8 cellular contexts compared by ENCODE assay signal in genomic region chr2:96009833-96010232, GRCh38. TPM values are rescaled to one million over a fixed set of nuclear protein-coding genes. Genes with fewer than 3 reads are reported as not detected.
A peak's percentile ranks its signal among the peaks of the same experiment; 100 is the strongest.
DNase-seq lines count a peak whose midpoint lies in the region; ATAC-seq and TF ChIP-seq lines count a peak whose summit lies in the region.
"Not testable (repeated sequence)": the region's sequence is repeated elsewhere in the genome, so short reads cannot be mapped to it uniquely, and the experiment has no call there.

No MANE protein-coding gene starts in this region.

- H3K36me3 ChIP-seq in OCI-LY1 (ENCODE audit: insufficient read depth, low read length); ectodermal cell (ENCODE audit: control insufficient read depth, insufficient read depth, low read length); iPS-18a (ENCODE audit: control insufficient read depth, low read depth, low read length): not testable (repeated sequence)

- peak overlapping the region; percentile 28; the same call in 1 of the 2 replicates for H3K27ac ChIP-seq in C4-2B
- not testable (repeated sequence) for H3K27ac ChIP-seq in H9 (ENCODE audit: insufficient read length, low read depth, low read length); OCI-LY1 (ENCODE audit: low read depth, low read length, poor library complexity, severe bottlenecking); ectodermal cell (ENCODE audit: insufficient read depth, low read depth, low read length, poor library complexity, severe bottlenecking); iPS-18a (ENCODE audit: low read length)

- not testable (repeated sequence) for H3K4me1 Mint-ChIP-seq in H9; activated T-helper 2 cell treated with anti-CD3 and anti-CD28 coated beads, Interferon-gamma antibody, Interleukin-2, Interleukin-4, amounts not matched to agents 10 μg/mL and 5 μg/mL and 100 μg/mL, durations not matched to agents 14 hours and 24 hours and 36 hours (ENCODE audit: low read depth)
- H3K4me1 Mint-ChIP-seq in nephron progenitor cell: peaks cover 21% of the 10 kb centered on the region
- H3K4me1 Mint-ChIP-seq in stimulated activated naive CD8-positive, alpha-beta T cell treated with anti-CD3 and anti-CD28 coated beads, Interleukin-15, amount 100 ng/mL, for 72 hours: peaks cover 22% of the 10 kb centered on the region

- not testable (repeated sequence) for H4K91ac ChIP-seq in H9 (ENCODE audit: insufficient read length, low read depth, low read length)

- H3K14ac ChIP-seq in H9 (ENCODE audit: insufficient read depth, low read length): not testable (repeated sequence)

- not testable (repeated sequence) for H3K9ac ChIP-seq in H9 (ENCODE audit: extremely low read depth, insufficient read length, low read length); OCI-LY1 (ENCODE audit: low read length)
- H3K9ac ChIP-seq in iPS-18a (ENCODE audit: low read length): peak overlapping the region; percentile 12

- not testable (repeated sequence) for H3K23me2 ChIP-seq in H9 (ENCODE audit: insufficient read length, low read depth, low read length, poor library complexity, severe bottlenecking)

- not testable (repeated sequence) for TF ChIP-seq CTCF in C4-2B (conservative IDR thresholded peaks at IDR 0.05); OCI-LY1 (IDR thresholded peaks at IDR 0.05; ENCODE audit: low read length); nephron progenitor cell (IDR thresholded peaks at IDR 0.05)
- peak; percentile 32; the same call in 2 of the 3 replicates for TF ChIP-seq CTCF in H9 (conservative IDR thresholded peaks at IDR 0.05)

- H3K79me1 ChIP-seq in H9 (ENCODE audit: insufficient read depth, low read depth, low read length, poor library complexity, severe bottlenecking): not testable (repeated sequence)

- H2BK5ac ChIP-seq in H9 (ENCODE audit: insufficient read length, low read length): not testable (repeated sequence)

- H3K4me3 Mint-ChIP-seq in H9: peak overlapping the region; percentile 72 to 86
- H3K4me3 Mint-ChIP-seq in activated T-helper 2 cell treated with anti-CD3 and anti-CD28 coated beads, Interferon-gamma antibody, Interleukin-2, Interleukin-4, amounts not matched to agents 10 μg/mL and 5 μg/mL and 100 μg/mL, durations not matched to agents 14 hours and 24 hours and 36 hours (ENCODE audit: low read depth): peak overlapping the region; percentile 81
- H3K4me3 Mint-ChIP-seq in nephron progenitor cell: peak overlapping the region; percentile 87
- H3K4me3 Mint-ChIP-seq in stimulated activated naive CD8-positive, alpha-beta T cell treated with anti-CD3 and anti-CD28 coated beads, Interleukin-15, amount 100 ng/mL, for 72 hours: peak overlapping the region; percentile 81 to 84

- WGBS in H9 (ENCODE audit: extremely low coverage, insufficient read length, low lambda C conversion rate): no CpG with 5 or more reads among the region's 10 CpGs
- WGBS in ectodermal cell, 2 experiments: 16 to 17% methylated on average over 10 of the region's 10 CpGs

- H2BK120ac ChIP-seq in H9 (ENCODE audit: low read depth, low read length, poor library complexity, severe bottlenecking): not testable (repeated sequence)

- not testable (repeated sequence) for H3K9me2 ChIP-seq in OCI-LY1 (ENCODE audit: low read depth, low read length)

- H2AFZ ChIP-seq in H9 (ENCODE audit: low read length); OCI-LY1 (ENCODE audit: low read length): not testable (repeated sequence)

- H3K4me3 ChIP-seq in OCI-LY1 (ENCODE audit: low read depth, low read length, poor library complexity, severe bottlenecking) (peak overlapping the region; percentile 51), ectodermal cell (ENCODE audit: insufficient read depth, low read depth, low read length) (peak overlapping the region; percentile 39), iPS-18a (ENCODE audit: low read length) (peak overlapping the region; percentile 53)

- not testable (repeated sequence) for H3K56ac ChIP-seq in H9 (ENCODE audit: insufficient read length, low read depth, low read length)

- H3K4ac ChIP-seq in H9 (ENCODE audit: low read depth, low read length): not testable (repeated sequence)

- not testable (repeated sequence) for H3K36me3 Mint-ChIP-seq in H9 (ENCODE audit: insufficient read depth in 1 of 3, low read depth in 3 of 3); activated T-helper 2 cell treated with anti-CD3 and anti-CD28 coated beads, Interferon-gamma antibody, Interleukin-2, Interleukin-4, amounts not matched to agents 10 μg/mL and 5 μg/mL and 100 μg/mL, durations not matched to agents 14 hours and 24 hours and 36 hours (ENCODE audit: low read depth); nephron progenitor cell (ENCODE audit: low read depth)

- H3K27me3 Mint-ChIP-seq in H9 (ENCODE audit: low read depth) (peaks cover 31% of the 10 kb centered on the region), nephron progenitor cell (ENCODE audit: low read depth, poor library complexity) (peaks cover 42% of the 10 kb centered on the region)
- peaks cover 27% of the 10 kb centered on the region for H3K27me3 Mint-ChIP-seq in activated T-helper 2 cell treated with anti-CD3 and anti-CD28 coated beads, Interferon-gamma antibody, Interleukin-2, Interleukin-4, amounts not matched to agents 10 μg/mL and 5 μg/mL and 100 μg/mL, durations not matched to agents 14 hours and 24 hours and 36 hours (ENCODE audit: low read depth)
- peaks cover 18% of the 10 kb centered on the region for H3K27me3 Mint-ChIP-seq in stimulated activated naive CD8-positive, alpha-beta T cell treated with anti-CD3 and anti-CD28 coated beads, Interleukin-15, amount 100 ng/mL, for 72 hours

- H3K4me1 ChIP-seq in H9 (ENCODE audit: insufficient read depth, low read length); OCI-LY1 (ENCODE audit: insufficient read depth, low read length, severe bottlenecking); ectodermal cell (ENCODE audit: control insufficient read depth, insufficient read depth, low read length); iPS-18a (ENCODE audit: control insufficient read depth, low read depth, low read length): not testable (repeated sequence)

- not testable (repeated sequence) for H2BK20ac ChIP-seq in H9 (ENCODE audit: low read depth, low read length, poor library complexity, severe bottlenecking)

- H3K18ac ChIP-seq in H9 (ENCODE audit: insufficient read length, low read depth, low read length): not testable (repeated sequence)

- not testable (repeated sequence) for H2BK15ac ChIP-seq in H9 (ENCODE audit: low read depth, low read length)

- not testable (repeated sequence) for H3K79me2 ChIP-seq in H9 (ENCODE audit: insufficient read depth, low read length); OCI-LY1 (ENCODE audit: insufficient read depth, low read length)

- not testable (repeated sequence) for H3K9me3 ChIP-seq in H9 (ENCODE audit: control insufficient read depth, low read depth, low read length); OCI-LY1 (ENCODE audit: low read length); ectodermal cell (ENCODE audit: control insufficient read depth, low read length); iPS-18a (ENCODE audit: control insufficient read depth, low read depth, low read length)

- not testable (repeated sequence) for H2BK12ac ChIP-seq in H9 (ENCODE audit: insufficient read length, low read depth, low read length)

- H3K23ac ChIP-seq in H9 (ENCODE audit: insufficient read length, low read depth, low read length): not testable (repeated sequence)

- not testable (repeated sequence) for H3K9me3 Mint-ChIP-seq in H9; activated T-helper 2 cell treated with anti-CD3 and anti-CD28 coated beads, Interferon-gamma antibody, Interleukin-2, Interleukin-4, amounts not matched to agents 10 μg/mL and 5 μg/mL and 100 μg/mL, durations not matched to agents 14 hours and 24 hours and 36 hours; nephron progenitor cell; stimulated activated naive CD8-positive, alpha-beta T cell treated with anti-CD3 and anti-CD28 coated beads, Interleukin-15, amount 100 ng/mL, for 72 hours

- H4K20me1 ChIP-seq in H9 (ENCODE audit: control insufficient read depth, insufficient read depth, insufficient read length); OCI-LY1 (ENCODE audit: insufficient read depth, low read length): not testable (repeated sequence)

- peak overlapping the region; percentile 60 for H3K4me2 ChIP-seq in H9 (ENCODE audit: insufficient read depth, insufficient read length, low read length)
- peak overlapping the region; percentile 57 for H3K4me2 ChIP-seq in OCI-LY1 (ENCODE audit: low read length)

- not testable (repeated sequence) for H4K5ac ChIP-seq in H9 (ENCODE audit: insufficient read length, low read depth, low read length)

- H3K27ac Mint-ChIP-seq in H9: peak overlapping the region in 1 of 3 experiments; percentile 34; a peak in 2 of 7 replicates
- peak overlapping the region; percentile 54 for H3K27ac Mint-ChIP-seq in activated T-helper 2 cell treated with anti-CD3 and anti-CD28 coated beads, Interferon-gamma antibody, Interleukin-2, Interleukin-4, amounts not matched to agents 10 μg/mL and 5 μg/mL and 100 μg/mL, durations not matched to agents 14 hours and 24 hours and 36 hours
- H3K27ac Mint-ChIP-seq in nephron progenitor cell: not testable (repeated sequence)
- peak overlapping the region; percentile 74 to 93 for H3K27ac Mint-ChIP-seq in stimulated activated naive CD8-positive, alpha-beta T cell treated with anti-CD3 and anti-CD28 coated beads, Interleukin-15, amount 100 ng/mL, for 72 hours

- not testable (repeated sequence) for H3K27me3 ChIP-seq in H9 (ENCODE audit: insufficient read depth, low read length); OCI-LY1 (ENCODE audit: insufficient read depth, low read length); ectodermal cell (ENCODE audit: control insufficient read depth, insufficient read depth, low read length, poor library complexity, severe bottlenecking); iPS-18a (ENCODE audit: control insufficient read depth, insufficient read depth, low read length)

- not testable (repeated sequence) for H2AK5ac ChIP-seq in H9 (ENCODE audit: insufficient read length, low read length)

- H4K8ac ChIP-seq in H9 (replicated peaks; ENCODE audit: insufficient read length, low read depth, low read length): not testable (repeated sequence)

- H3T11ph ChIP-seq in H9 (ENCODE audit: low read length): not testable (repeated sequence)

- intact Hi-C loops in activated T-helper 2 cell treated with anti-CD3 and anti-CD28 coated beads, Interferon-gamma antibody, Interleukin-2, Interleukin-4, amounts not matched to agents 10 μg/mL and 5 μg/mL and 100 μg/mL, durations not matched to agents 14 hours and 24 hours and 36 hours (cut with micrococcal nuclease): loop anchor here (5.0 kb wide), 1 partner anchor 107 kb away; the partner anchor contains the start of gene ADRA2B

- not testable (repeated sequence) for H3F3A ChIP-seq in OCI-LY1 (ENCODE audit: insufficient read depth, low read length)

- ATAC-seq in stimulated activated naive CD8-positive, alpha-beta T cell treated with anti-CD3 and anti-CD28 coated beads, Interleukin-15, amount 100 ng/mL, for 72 hours: not testable (repeated sequence)

- DNase-seq in H9: peak; percentile 59
- not testable (repeated sequence) for DNase-seq in activated T-helper 2 cell treated with anti-CD3 and anti-CD28 coated beads, Interferon-gamma antibody, Interleukin-2, Interleukin-4, amounts not matched to agents 10 μg/mL and 5 μg/mL and 100 μg/mL, durations not matched to agents 14 hours and 24 hours and 36 hours (ENCODE audit: low spot score); nephron progenitor cell; stimulated activated naive CD8-positive, alpha-beta T cell treated with anti-CD3 and anti-CD28 coated beads, Interleukin-15, amount 100 ng/mL, for 72 hours

RNA-seq across cellular contexts. Expression of gene ANKRD36C, which starts 18.2 kb away (rescaled TPM):
- 8.2 and 9.5 TPM in 2 replicates for total RNA-seq in H9 (2021)
- 69.4 and 75.5 TPM in 2 replicates for total RNA-seq in activated T-helper 2 cell treated with anti-CD3 and anti-CD28 coated beads, Interferon-gamma antibody, Interleukin-2, Interleukin-4, amounts not matched to agents 10 μg/mL and 5 μg/mL and 100 μg/mL, durations not matched to agents 14 hours and 24 hours and 36 hours
- 13.6 TPM for polyA plus RNA-seq in ectodermal cell (2013, experiment 1 of 4)
- polyA plus RNA-seq in ectodermal cell (2013, experiment 2 of 4): 16.2 TPM
- 10.4 TPM for polyA plus RNA-seq in ectodermal cell (2013, experiment 3 of 4)
- 13.2 TPM for polyA plus RNA-seq in ectodermal cell (2013, experiment 4 of 4)

RNA-seq across cellular contexts. Expression of gene GPAT2, which starts 24.9 kb away (rescaled TPM):
- 0.17 TPM in 1 of 2 replicates, not detected in the other for total RNA-seq in H9 (2021)
- 18.0 and 19.1 TPM in 2 replicates for total RNA-seq in activated T-helper 2 cell treated with anti-CD3 and anti-CD28 coated beads, Interferon-gamma antibody, Interleukin-2, Interleukin-4, amounts not matched to agents 10 μg/mL and 5 μg/mL and 100 μg/mL, durations not matched to agents 14 hours and 24 hours and 36 hours
- polyA plus RNA-seq in ectodermal cell (2013, experiment 1 of 4): not detected
- not detected for polyA plus RNA-seq in ectodermal cell (2013, experiment 2 of 4)
- not detected for polyA plus RNA-seq in ectodermal cell (2013, experiment 3 of 4)
- polyA plus RNA-seq in ectodermal cell (2013, experiment 4 of 4): 0.08 TPM

Comparison
In these comparisons a context has a peak if more than half of its experiments do, and no peak if none do; other contexts are left out.
1. RNA of gene GPAT2, which starts 24.9 kb away (total RNA-seq): 18.0 to 19.1 TPM in activated T-helper 2 cell treated with anti-CD3 and anti-CD28 coated beads, Interferon-gamma antibody, Interleukin-2, Interleukin-4, amounts not matched to agents 10 μg/mL and 5 μg/mL and 100 μg/mL, durations not matched to agents 14 hours and 24 hours and 36 hours; 0.17 TPM in H9; every median in the first group is over 10 times any median in the second.
2. Peak in every context shown above with its lines, with median percentiles within 50 percentile points of each other: H3K4me3 Mint-ChIP-seq and H3K4me3 ChIP-seq.